8 cellular contexts compared by ENCODE assay signal in the genomic region with DNA sequence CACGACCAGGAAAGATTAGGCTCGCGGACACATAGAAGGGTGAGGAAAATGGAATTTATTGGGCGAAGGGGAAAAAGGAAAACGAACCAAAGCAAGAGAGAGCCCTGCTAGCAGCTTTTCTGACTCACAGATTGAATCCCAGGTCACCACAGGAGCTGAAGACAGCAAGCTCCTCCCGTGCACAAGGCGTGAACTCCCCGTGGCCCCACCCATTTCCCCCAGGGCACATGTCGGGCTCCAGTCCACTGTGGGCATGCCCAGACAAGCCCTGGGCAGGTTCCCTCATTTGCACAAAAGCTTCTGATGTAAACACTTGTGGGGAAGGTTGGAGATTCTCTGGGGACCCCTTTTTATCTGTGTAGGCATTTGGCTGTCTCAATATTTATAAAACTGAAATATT.
DNase-seq lines count a peak whose midpoint lies in the region; ATAC-seq and TF ChIP-seq lines count a peak whose summit lies in the region.

No MANE protein-coding gene starts in this region.

- H3K9ac ChIP-seq in BLaER1 = no peak overlapping the region

- H3K9me3 ChIP-seq in BLaER1 (no peaks in the 10 kb centered on the region), spleen (no peaks in the 10 kb centered on the region)

- H3K27ac ChIP-seq in BLaER1 (peak overlapping the region; percentile 56), foreskin keratinocyte (peak overlapping the region; percentile 73), spleen (no peak overlapping the region)

- H3K4me3 ChIP-seq in BLaER1 (no peak overlapping the region), skeletal muscle cell (ENCODE audit: low read depth, low read length) (no peak overlapping the region), spleen (no peak overlapping the region)

- H3K4me1 ChIP-seq in BLaER1 = peaks cover 10% of the 10 kb centered on the region
- peaks cover 25% of the 10 kb centered on the region for H3K4me1 ChIP-seq in foreskin keratinocyte
- H3K4me1 ChIP-seq in spleen = peaks cover 0 to 2% (median 0%) of the 10 kb centered on the region in 6 donors

- H3K36me3 ChIP-seq in BLaER1 (no peaks in the 10 kb centered on the region), spleen (no peaks in the 10 kb centered on the region)

- in situ Hi-C loops in SK-MEL-5 (cut with HindIII; ENCODE audit: low pct_unique_long_range_greater_than_20kb, low sequenced_read_pairs) = no loop called here

- TF ChIP-seq CTCF in foreskin keratinocyte (conservative IDR thresholded peaks at IDR 0.05) (no peak), spleen (IDR thresholded peaks at IDR 0.05 in 8 of 11, conservative IDR thresholded peaks at IDR 0.05 in 3 of 11) (no peak)

- ATAC-seq in GM19035 (IDR thresholded peaks at IDR 0.05; ENCODE audit: unreplicated experiment) (peak; percentile 61), foreskin keratinocyte (peak; percentile 95)

- H3K4me2 ChIP-seq in BLaER1 = peak overlapping the region; percentile 47

- H4K20me1 ChIP-seq in BLaER1 = no peaks in the 10 kb centered on the region

- no peak for TF ChIP-seq POLR2A in spleen (IDR thresholded peaks at IDR 0.05)

- DNase-seq in HT-29 (ENCODE audit: low spot score) = peak; percentile 82
- DNase-seq in SK-MEL-5 (ENCODE audit: low read depth, low spot score) = peak; percentile 93
- DNase-seq in foreskin keratinocyte = peak; percentile 83 to 93
- peak; percentile 90 for DNase-seq in skeletal muscle cell (ENCODE audit: low read depth)
- DNase-seq in inferior parietal cortex (ENCODE audit: extremely low spot score) = no peak
- DNase-seq in spleen = no peak

- 61 to 69% (median 64%) methylated on average over 9 of the region's 9 CpGs for WGBS in spleen, 5 donors

- H3K27me3 ChIP-seq in BLaER1 (no peaks in the 10 kb centered on the region), foreskin keratinocyte (no peaks in the 10 kb centered on the region), spleen (replicated peaks in 1 of 7) (no peaks in the 10 kb centered on the region)

- intact Hi-C loops in spleen (cut with DNase I; ENCODE audit: low total_unique reads) = no loop called here

Comparison
In these comparisons a context has a peak if more than half of its experiments do, and no peak if none do; other contexts are left out.
1. H3K27ac ChIP-seq: peak in BLaER1 (single experiment) and foreskin keratinocyte (single experiment); none in spleen (0 of 8).
2. DNase-seq: peak in HT-29 (single experiment), SK-MEL-5 (single experiment), foreskin keratinocyte (2 of 2) and skeletal muscle cell (single experiment); none in inferior parietal cortex (single experiment) and spleen (single experiment).